In genomic region chr2:11559786-11560155, GRCh38 we compare ENCODE assay signal across 16 cellular contexts.
"Had no signal": no experiment of that assay in that cellular context is flagged by ENCODE, and none has a peak within 500 bp of the region (broad histone marks: within the 10 kb centered on the region; RNA-seq: fewer than 3 reads in every experiment).

No MANE protein-coding gene starts in this region.

- H3K4me3 ChIP-seq: adrenal gland, gastrocnemius medialis, pancreas, transverse colon had no signal

- H3K4me1 Mint-ChIP-seq: activated naive CD4-positive, alpha-beta T cell treated with anti-CD3 and anti-CD28 coated beads, Interleukin-2, amount 50 U/mL, for 24 hours; nephron had no signal

- H3K36me3 ChIP-seq: adrenal gland, gastrocnemius medialis, pancreas, transverse colon had no signal

- H3K27ac ChIP-seq: adrenal gland, gastrocnemius medialis, pancreas, transverse colon had no signal

- ATAC-seq: gastrocnemius medialis, pancreas had no signal

- H3K27me3 ChIP-seq: adrenal gland, gastrocnemius medialis, pancreas had no signal

- H3K9me3 Mint-ChIP-seq: activated naive CD4-positive, alpha-beta T cell treated with anti-CD3 and anti-CD28 coated beads, Interleukin-2, amount 50 U/mL, for 24 hours; activated T-helper 2 cell treated with anti-CD3 and anti-CD28 coated beads, Interferon-gamma antibody, Interleukin-2, Interleukin-4, amounts not matched to agents 10 μg/mL and 5 μg/mL and 100 μg/mL, durations not matched to agents 14 hours and 24 hours and 36 hours; nephron; T-helper 2 cell treated with Interferon-gamma antibody and Interleukin-4, amounts not matched to agents 5 μg/mL and 100 μg/mL, for 36 hours had no signal

- DNase-seq: activated CD4-positive, CD25-positive, alpha-beta regulatory T cell treated with anti-CD3 and anti-CD28 coated beads, Interleukin-2, amount 50 U/mL, for 72 hours; activated T-cell treated with anti-CD3 and anti-CD28 coated beads, Interleukin-2, amount 50 U/mL, for 1 hour; erythroblast; gastrocnemius medialis; mammary epithelial cell; retina; stimulated activated CD4-positive, alpha-beta T cell treated with anti-CD3 and anti-CD28 coated beads, Interleukin-15, amount 100 ng/mL, for 24 hours; stimulated activated CD4-positive, alpha-beta T cell treated with anti-CD3 and anti-CD28 coated beads, Interleukin-4, amount 100 ng/mL, for 1 hour; stimulated activated naive CD4-positive, alpha-beta T cell; transverse colon had no signal

- H3K27ac Mint-ChIP-seq: activated naive CD4-positive, alpha-beta T cell treated with anti-CD3 and anti-CD28 coated beads, Interleukin-2, amount 50 U/mL, for 24 hours; activated T-helper 2 cell treated with anti-CD3 and anti-CD28 coated beads, Interferon-gamma antibody, Interleukin-2, Interleukin-4, amounts not matched to agents 10 μg/mL and 5 μg/mL and 100 μg/mL, durations not matched to agents 14 hours and 24 hours and 36 hours; nephron; T-helper 2 cell treated with Interferon-gamma antibody and Interleukin-4, amounts not matched to agents 5 μg/mL and 100 μg/mL, for 36 hours had no signal

- H3K4me1 ChIP-seq: adrenal gland, pancreas, transverse colon had no signal

- H3K4me3 Mint-ChIP-seq: activated naive CD4-positive, alpha-beta T cell treated with anti-CD3 and anti-CD28 coated beads, Interleukin-2, amount 50 U/mL, for 24 hours; nephron; T-helper 2 cell treated with Interferon-gamma antibody and Interleukin-4, amounts not matched to agents 5 μg/mL and 100 μg/mL, for 36 hours had no signal

- H3K9me3 ChIP-seq: adrenal gland, gastrocnemius medialis, pancreas, transverse colon had no signal

- H3K36me3 Mint-ChIP-seq: activated naive CD4-positive, alpha-beta T cell treated with anti-CD3 and anti-CD28 coated beads, Interleukin-2, amount 50 U/mL, for 24 hours had no signal
